9 cellular contexts compared by ENCODE assay signal in the genomic region with DNA sequence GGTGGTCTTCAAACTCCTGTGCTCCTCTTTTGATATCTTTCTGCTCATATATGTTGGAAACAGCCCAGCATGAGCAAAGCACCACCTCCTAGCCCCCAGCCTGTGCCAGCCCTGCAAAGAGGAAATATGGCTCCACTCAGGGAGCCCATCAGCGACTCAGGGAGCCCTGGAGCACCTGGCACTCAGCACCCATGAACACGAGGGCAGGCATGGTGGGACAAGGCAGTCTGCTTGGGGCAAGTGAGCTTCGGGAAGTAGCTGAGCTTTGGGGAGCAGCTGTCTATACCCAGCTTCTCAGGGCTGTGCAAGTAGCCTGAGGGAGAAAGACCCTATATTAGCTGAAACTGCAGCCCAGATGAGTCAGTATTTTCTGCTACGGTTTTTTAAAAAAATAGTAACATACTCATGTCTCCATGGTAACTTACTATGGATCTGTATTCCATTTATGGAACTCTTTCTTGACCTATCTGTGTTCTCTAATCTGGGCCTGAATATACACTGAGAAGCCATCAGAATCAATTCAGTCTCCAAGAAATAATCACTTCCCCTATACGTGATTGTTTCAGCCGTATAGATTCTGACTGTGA. TPM values are rescaled to one million over a fixed set of nuclear protein-coding genes. Genes with fewer than 3 reads are reported as not detected.
DNase-seq lines count a peak whose midpoint lies in the region; ATAC-seq, FAIRE-seq and TF ChIP-seq lines count a peak whose summit lies in the region.
"Had no signal": no experiment of that assay in that cellular context is flagged by ENCODE, and none has a peak within 500 bp of the region (broad histone marks: within the 10 kb centered on the region; RNA-seq: fewer than 3 reads in every experiment).

No MANE protein-coding gene starts in this region.

- H3K27ac ChIP-seq in keratinocyte (ENCODE audit: control insufficient read depth, insufficient read depth, low read length) (peak overlapping the region; percentile 97), transverse colon (peak overlapping the region; percentile 94 to 99 (median 98))

- peak overlapping the region; percentile 98 for H3K9ac ChIP-seq in keratinocyte (ENCODE audit: control insufficient read depth, extremely low read depth, insufficient read depth, low read length)

- H3K9me3 ChIP-seq in keratinocyte (ENCODE audit: control insufficient read depth, low read depth, low read length) (no peaks in the 10 kb centered on the region), transverse colon (no peaks in the 10 kb centered on the region)

- TF ChIP-seq EP300 in transverse colon (IDR thresholded peaks at IDR 0.05; ENCODE audit: low read depth) = no peak

- H3K4me3 ChIP-seq in keratinocyte (ENCODE audit: control insufficient read depth in 2 of 3, extremely low read depth in 1 of 3, insufficient read depth in 2 of 3, low read depth in 1 of 3, low read length in 3 of 3) = no peak overlapping the region
- peak overlapping the region in 1 of 4 donors; percentile 95 for H3K4me3 ChIP-seq in transverse colon

- WGBS in transverse colon (ENCODE audit: low coverage in 1 of 2), 2 donors = 10 to 30% methylated on average over 2 to 6 of the region's 6 CpGs

- H3K79me2 ChIP-seq in keratinocyte (ENCODE audit: control insufficient read depth, insufficient read depth, low read length) = peaks cover 34% of the 10 kb centered on the region

- no peak overlapping the region for H2AFZ ChIP-seq in keratinocyte (ENCODE audit: control insufficient read depth, low read length)

- in situ Hi-C loops in transverse colon (cut with MboI; ENCODE audit: low pct_ligation_motif_present in 1 of 4, low pct_unique_long_range_greater_than_20kb in 1 of 4, low sequenced_read_pairs in 3 of 4) = no loop called here

- peaks cover 5% of the 10 kb centered on the region for H3K27me3 Mint-ChIP-seq in activated T-cell treated with anti-CD3 and anti-CD28 coated beads, Interleukin-2, amount 50 U/mL, for 4 hours (ENCODE audit: low read depth)
- H3K27me3 Mint-ChIP-seq in activated naive CD8-positive, alpha-beta T cell treated with anti-CD3 and anti-CD28 coated beads, Interleukin-2, amount 10 ng/mL, durations not matched to agents 7 days and 5 days = no peaks in the 10 kb centered on the region

- no peak for FAIRE-seq in keratinocyte (lab: Jason Lieb, UNC)
- FAIRE-seq: islet of Langerhans had no signal

- POLR2A ChIA-PET in activated naive CD8-positive, alpha-beta T cell treated with anti-CD3 and anti-CD28 coated beads, Interleukin-2, amount 10 ng/mL, durations not matched to agents 7 days and 5 days (lab: Charles Lee) = interaction anchor here (0.7 to 1.1 kb wide), 3 partner anchors 22 to 68 kb away, joined by 3 to 4 read pairs (median 3); no protein-coding TSS in a partner anchor

- dilution Hi-C loops in keratinocyte (cut with MboI; ENCODE audit: extremely low pct_ligation_motif_present, low sequenced_read_pairs) = no loop called here

- no peak for TF ChIP-seq CTCF in keratinocyte (optimal IDR thresholded peaks at IDR 0.05 in 1 of 3, IDR thresholded peaks at IDR 0.05 in 1 of 3, conservative IDR thresholded peaks at IDR 0.05 in 1 of 3; ENCODE audit: extremely low read depth in 1 of 3, insufficient read depth in 2 of 3, low read length in 3 of 3)
- TF ChIP-seq CTCF in transverse colon (IDR thresholded peaks at IDR 0.05) = no peak

- ATAC-seq in activated T-cell treated with anti-CD3 and anti-CD28 coated beads, Interleukin-2, amount 50 U/mL, for 4 hours = no peak
- ATAC-seq in activated naive CD8-positive, alpha-beta T cell treated with anti-CD3 and anti-CD28 coated beads, Interleukin-2, amount 10 ng/mL, durations not matched to agents 7 days and 5 days (ENCODE audit: low read depth) = no peak

- H3K9me3 Mint-ChIP-seq in activated T-cell treated with anti-CD3 and anti-CD28 coated beads, Interleukin-2, amount 50 U/mL, for 4 hours = no peaks in the 10 kb centered on the region
- H3K9me3 Mint-ChIP-seq in activated naive CD8-positive, alpha-beta T cell treated with anti-CD3 and anti-CD28 coated beads, Interleukin-2, amount 10 ng/mL, durations not matched to agents 7 days and 5 days = no peaks in the 10 kb centered on the region

- intact Hi-C loops in transverse colon (cut with DNase I; ENCODE audit: low total_unique reads) = loop anchor here (10.0 kb wide), 1 partner anchor 301 kb away; no protein-coding TSS in a partner anchor

- H3K27ac Mint-ChIP-seq in activated naive CD8-positive, alpha-beta T cell treated with anti-CD3 and anti-CD28 coated beads, Interleukin-2, amount 10 ng/mL, durations not matched to agents 7 days and 5 days = no peak overlapping the region

- no peak for DNase-seq in activated T-cell treated with anti-CD3 and anti-CD28 coated beads, Interleukin-2, amount 50 U/mL, for 4 hours
- DNase-seq in activated T-cell treated with anti-CD3 and anti-CD28 coated beads, Interleukin-2, amount 50 U/mL, for 48 hours = no peak
- DNase-seq in activated naive CD8-positive, alpha-beta T cell treated with anti-CD3 and anti-CD28 coated beads, Interleukin-2, amount 10 ng/mL, durations not matched to agents 7 days and 5 days = no peak
- DNase-seq in keratinocyte (ENCODE audit: low read depth, low spot score) (no peak), transverse colon (no peak), NCI-H748 treated with DMSO at 0.1 percent for 48 hours (lab: John Stamatoyannopoulos, UW) (no peak), NCI-H1417 (lab: John Stamatoyannopoulos, UW) (no peak)
- DNase-seq in activated CD4-positive, CD25-positive, alpha-beta regulatory T cell treated with anti-CD3 and anti-CD28 coated beads, Interleukin-2, amount 50 U/mL, for 72 hours = no peak

- peaks cover 8% of the 10 kb centered on the region for H3K36me3 Mint-ChIP-seq in activated T-cell treated with anti-CD3 and anti-CD28 coated beads, Interleukin-2, amount 50 U/mL, for 4 hours (ENCODE audit: insufficient read depth)
- peaks cover 6% of the 10 kb centered on the region for H3K36me3 Mint-ChIP-seq in activated naive CD8-positive, alpha-beta T cell treated with anti-CD3 and anti-CD28 coated beads, Interleukin-2, amount 10 ng/mL, durations not matched to agents 7 days and 5 days

- H4K20me1 ChIP-seq in keratinocyte (ENCODE audit: control insufficient read depth, extremely low read depth, insufficient read depth, low read length) = no peaks in the 10 kb centered on the region

- peaks cover 23% of the 10 kb centered on the region for H3K4me1 Mint-ChIP-seq in activated T-cell treated with anti-CD3 and anti-CD28 coated beads, Interleukin-2, amount 50 U/mL, for 4 hours (ENCODE audit: low read depth)
- H3K4me1 Mint-ChIP-seq in activated naive CD8-positive, alpha-beta T cell treated with anti-CD3 and anti-CD28 coated beads, Interleukin-2, amount 10 ng/mL, durations not matched to agents 7 days and 5 days = peaks cover 25% of the 10 kb centered on the region

- no peak for TF ChIP-seq POLR2A in transverse colon (IDR thresholded peaks at IDR 0.05)

- H3K9me1 ChIP-seq in keratinocyte (ENCODE audit: control insufficient read depth, extremely low read depth, insufficient read depth, low read length) = no peaks in the 10 kb centered on the region

- no peak overlapping the region for H3K4me2 ChIP-seq in keratinocyte (ENCODE audit: control insufficient read depth, extremely low read depth, insufficient read depth, low read depth, low read length)

- H3K27me3 ChIP-seq in keratinocyte (ENCODE audit: control insufficient read depth, extremely low read depth, insufficient read depth, low read length) (no peaks in the 10 kb centered on the region), transverse colon (no peaks in the 10 kb centered on the region)

- H3K4me1 ChIP-seq in keratinocyte (ENCODE audit: control insufficient read depth, extremely low read depth, insufficient read depth, low read length) (peaks cover 43% of the 10 kb centered on the region), transverse colon (peaks cover 5 to 41% (median 34%) of the 10 kb centered on the region in 4 donors)

- peak overlapping the region; percentile 84 for H3K4me3 Mint-ChIP-seq in activated T-cell treated with anti-CD3 and anti-CD28 coated beads, Interleukin-2, amount 50 U/mL, for 4 hours
- H3K4me3 Mint-ChIP-seq in activated naive CD8-positive, alpha-beta T cell treated with anti-CD3 and anti-CD28 coated beads, Interleukin-2, amount 10 ng/mL, durations not matched to agents 7 days and 5 days = peak overlapping the region; percentile 94

- H3K36me3 ChIP-seq in keratinocyte (ENCODE audit: control insufficient read depth in 2 of 2, extremely low read depth in 1 of 2, insufficient read depth in 2 of 2, low read length in 2 of 2) (peaks cover 0 to 9% of the 10 kb centered on the region in 2 experiments), transverse colon (no peaks in the 10 kb centered on the region)

RNA-seq across cellular contexts. Expression of a gene that starts 1.6 kb away (rescaled TPM):
- 10 to 100 TPM; 44.2 to 50.4 (median 48.3) TPM for total RNA-seq in activated T-cell treated with anti-CD3 and anti-CD28 coated beads, Interleukin-2, amount 50 U/mL, for 4 hours
- 10 to 100 TPM; 14.8 to 15.5 TPM for total RNA-seq in activated naive CD8-positive, alpha-beta T cell treated with anti-CD3 and anti-CD28 coated beads, Interleukin-2, amount 10 ng/mL, durations not matched to agents 7 days and 5 days
- 58.5 to 61.4 TPM (median 60.3 TPM) in 3 replicates for polyA plus RNA-seq in keratinocyte
- polyA plus RNA-seq in keratinocyte (2011; ENCODE audit: low read depth) = 143 TPM
- polyA plus RNA-seq in keratinocyte (2011; cell fraction: cytosol; rRNA removed) = 29.1 and 35.4 TPM in 2 replicates
- 122 and 140 TPM in 2 replicates for polyA plus RNA-seq in keratinocyte (2011; cell fraction: nucleus; rRNA removed)
- 37.3 and 92.4 TPM in 2 replicates for polyA plus RNA-seq in keratinocyte (2012; ENCODE audit: low replicate concordance)
- 46.3 to 57.2 TPM (median 49.1 TPM) in 3 replicates for polyA minus RNA-seq in keratinocyte
- polyA minus RNA-seq in keratinocyte (2011; cell fraction: cytosol; rRNA and poly(A)+ RNA removed) = 34.7 TPM
- 70.5 and 112 TPM in 2 replicates for polyA minus RNA-seq in keratinocyte (2011; cell fraction: nucleus; rRNA and poly(A)+ RNA removed)
- total RNA-seq in transverse colon = 100 to 1,000 TPM in 3 of 4 donors, 10 to 100 TPM in 1; 55.1 to 174 (median 127) TPM
